1 cellular context compared by ENCODE assay signal in the genomic region with DNA sequence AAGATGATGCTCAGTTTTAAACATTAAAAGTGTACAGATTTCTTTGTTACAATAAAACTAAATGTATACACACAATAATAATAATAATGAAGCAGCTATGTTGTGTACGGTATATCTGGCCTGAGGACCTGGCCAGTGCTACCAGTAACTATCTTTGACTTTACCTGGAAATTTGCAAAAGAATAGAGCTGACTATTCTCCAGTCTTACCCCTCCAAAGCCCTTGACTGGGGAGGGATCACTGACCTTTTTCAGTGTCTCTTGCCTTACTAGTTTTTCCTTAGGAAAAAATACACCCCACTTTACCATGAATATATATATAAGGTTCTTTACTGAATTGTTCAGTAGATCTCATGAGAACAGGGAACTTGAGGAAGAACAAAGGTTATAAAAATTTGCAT.
TF ChIP-seq lines count a peak whose summit lies in the region.

No MANE protein-coding gene starts in this region.

TF ChIP-seq in H1, 55 proteins besides CTCF, POLR2A, EP300 and RAD21 (continued from another document):
- TF ChIP-seq POU5F1 (IDR thresholded peaks at IDR 0.05; ENCODE audit: low read depth, low read length) (no peak), PHF8 (conservative IDR thresholded peaks at IDR 0.05; ENCODE audit: low read depth, low read length) (no peak), JUN (IDR thresholded peaks at IDR 0.05; ENCODE audit: low read depth, low read length) (no peak), EZH2 (IDR thresholded peaks at IDR 0.05; ENCODE audit: low read depth, low read length, severe bottlenecking) (no peak), TBP (IDR thresholded peaks at IDR 0.05; ENCODE audit: low read depth, low read length) (no peak), SIX5 (IDR thresholded peaks at IDR 0.05; ENCODE audit: low read depth, low read length) (no peak), KDM5A (IDR thresholded peaks at IDR 0.05; ENCODE audit: low read length) (no peak), CHD1 (IDR thresholded peaks at IDR 0.05; ENCODE audit: low read depth, low read length) (no peak), TAF1 (IDR thresholded peaks at IDR 0.05; ENCODE audit: low read depth, low read length) (no peak), HDAC6 (IDR thresholded peaks at IDR 0.05; ENCODE audit: low read depth, low read length) (no peak), CREB1 (IDR thresholded peaks at IDR 0.05) (no peak), CBX8 (IDR thresholded peaks at IDR 0.05; ENCODE audit: borderline replicate concordance, low read depth, low read length) (no peak), SUZ12 (IDR thresholded peaks at IDR 0.05; ENCODE audit: low read length) (no peak), BRCA1 (IDR thresholded peaks at IDR 0.05; ENCODE audit: low read depth, low read length) (no peak), BACH1 (IDR thresholded peaks at IDR 0.05; ENCODE audit: low read length) (no peak), RNF2 (IDR thresholded peaks at IDR 0.05; ENCODE audit: borderline replicate concordance, low read depth, low read length, missing control alignments, poor library complexity, severe bottlenecking) (no peak)
- TF ChIP-seq, protein P1, sequence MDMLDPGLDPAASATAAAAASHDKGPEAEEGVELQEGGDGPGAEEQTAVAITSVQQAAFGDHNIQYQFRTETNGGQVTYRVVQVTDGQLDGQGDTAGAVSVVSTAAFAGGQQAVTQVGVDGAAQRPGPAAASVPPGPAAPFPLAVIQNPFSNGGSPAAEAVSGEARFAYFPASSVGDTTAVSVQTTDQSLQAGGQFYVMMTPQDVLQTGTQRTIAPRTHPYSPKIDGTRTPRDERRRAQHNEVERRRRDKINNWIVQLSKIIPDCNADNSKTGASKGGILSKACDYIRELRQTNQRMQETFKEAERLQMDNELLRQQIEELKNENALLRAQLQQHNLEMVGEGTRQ (IDR thresholded peaks at IDR 0.05; ENCODE audit: low read length) = no peak
TF ChIP-seq in H1: peak in this region for 0.
